In the genomic region with DNA sequence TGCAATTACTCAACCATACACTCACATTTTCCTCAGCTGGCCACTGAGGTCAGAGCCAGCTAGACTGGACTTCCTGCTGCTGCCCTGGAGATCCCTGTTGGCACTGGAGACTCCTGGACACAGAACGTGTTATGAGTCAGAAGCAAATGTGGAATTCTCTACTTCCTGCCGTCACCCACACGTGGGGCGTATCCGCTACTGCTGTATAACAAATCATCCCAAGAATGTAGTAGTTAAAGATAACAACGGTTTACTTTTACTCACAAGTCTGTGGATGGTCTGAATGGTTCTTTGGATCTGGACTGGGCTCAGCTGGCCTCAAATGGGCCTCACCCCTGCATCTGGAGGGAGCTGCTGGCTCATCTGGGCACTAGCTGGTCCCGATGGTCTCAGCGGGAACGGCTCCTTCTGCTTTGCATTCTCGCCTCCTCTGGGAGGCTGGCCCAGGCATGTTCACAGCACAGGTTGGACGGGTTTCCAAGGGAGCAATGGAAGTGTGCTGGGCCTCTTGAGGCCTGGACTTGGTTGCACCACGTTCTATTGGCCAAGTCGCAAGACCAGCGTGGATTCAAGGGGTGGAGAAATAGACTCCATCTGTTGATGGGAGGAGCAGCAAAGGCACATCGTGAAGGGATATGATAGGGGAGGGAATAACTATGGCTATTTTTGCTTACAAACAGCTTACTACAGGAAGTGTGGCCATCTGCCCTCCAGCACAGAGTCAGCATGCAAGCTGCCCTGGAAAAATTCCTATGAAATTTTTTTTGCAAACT, we compare ENCODE assay signal across 8 cellular contexts.
DNase-seq lines count a peak whose midpoint lies in the region; ATAC-seq and TF ChIP-seq lines count a peak whose summit lies in the region.

No MANE protein-coding gene starts in this region.

- ATAC-seq in GM23338, result no peak
- no peak for ATAC-seq in GM18858 (IDR thresholded peaks at IDR 0.05; ENCODE audit: unreplicated experiment)

- DNase-seq in GM23338 (ENCODE audit: low spot score), result no peak
- peak; percentile 88 for DNase-seq in astrocyte of the cerebellum (ENCODE audit: low read depth)
- peak; percentile 96 for DNase-seq in hepatic stellate cell (ENCODE audit: low spot score)
- no peak for DNase-seq in NCI-H748 treated with DMSO at 0.1 percent for 48 hours (lab: John Stamatoyannopoulos, UW)
- no peak for DNase-seq in T-helper 2 cell treated with Interferon-gamma antibody and Interleukin-4, amounts not matched to agents 5 μg/mL and 100 μg/mL, for 36 hours (ENCODE audit: low spot score)
- no peak for DNase-seq in HUDEP-2 (lab: John Stamatoyannopoulos, UW; ENCODE audit: unreplicated experiment in 76 of 76)

- no peak overlapping the region for H3K9ac ChIP-seq in subcutaneous abdominal adipose tissue (ENCODE audit: low read length in 5 of 5)

- no peak overlapping the region for H3K4me3 ChIP-seq in GM23338
- no peak overlapping the region for H3K4me3 ChIP-seq in astrocyte of the cerebellum (ENCODE audit: low read depth, low read length)
- peak overlapping the region in 2 of 5 donors; percentile 15 to 32 for H3K4me3 ChIP-seq in subcutaneous abdominal adipose tissue (ENCODE audit: low read depth in 1 of 5, low read length in 5 of 5)

- H3K36me3 ChIP-seq in GM23338 (ENCODE audit: insufficient read depth), result no peaks in the 10 kb centered on the region
- no peaks in the 10 kb centered on the region for H3K36me3 ChIP-seq in subcutaneous abdominal adipose tissue (ENCODE audit: control insufficient read depth in 5 of 5, insufficient read depth in 5 of 5, low read length in 5 of 5)

- H3K4me1 ChIP-seq in GM23338 (ENCODE audit: insufficient read depth) (peaks cover 14% of the 10 kb centered on the region), subcutaneous abdominal adipose tissue (ENCODE audit: control insufficient read depth in 5 of 5, insufficient read depth in 5 of 5, low read length in 5 of 5) (peaks cover 10 to 43% (median 26%) of the 10 kb centered on the region in 5 donors)

- H4K20me1 ChIP-seq in GM23338 (replicated peaks; ENCODE audit: insufficient read depth), result no peaks in the 10 kb centered on the region

- H3F3A ChIP-seq in GM23338 (replicated peaks; ENCODE audit: low read depth), result no peaks in the 10 kb centered on the region

- H3K4me3 Mint-ChIP-seq in GM23338, result no peak overlapping the region
- H3K4me3 Mint-ChIP-seq in T-helper 2 cell treated with Interferon-gamma antibody and Interleukin-4, amounts not matched to agents 5 μg/mL and 100 μg/mL, for 36 hours, result no peak overlapping the region

- H3K27me3 ChIP-seq in GM23338 (ENCODE audit: insufficient read depth) (no peaks in the 10 kb centered on the region), subcutaneous abdominal adipose tissue (ENCODE audit: control insufficient read depth in 5 of 5, insufficient read depth in 4 of 5, low read length in 5 of 5) (no peaks in the 10 kb centered on the region)

- peak overlapping the region; percentile 85; the same call in 1 of the 2 replicates for H3K27ac Mint-ChIP-seq in GM23338
- H3K27ac Mint-ChIP-seq in T-helper 2 cell treated with Interferon-gamma antibody and Interleukin-4, amounts not matched to agents 5 μg/mL and 100 μg/mL, for 36 hours, result no peak overlapping the region

- no peaks in the 10 kb centered on the region for H3K36me3 Mint-ChIP-seq in GM23338 (ENCODE audit: low read depth)
- H3K36me3 Mint-ChIP-seq in T-helper 2 cell treated with Interferon-gamma antibody and Interleukin-4, amounts not matched to agents 5 μg/mL and 100 μg/mL, for 36 hours (ENCODE audit: low read depth), result no peaks in the 10 kb centered on the region

- no peaks in the 10 kb centered on the region for H3K79me2 ChIP-seq in GM23338 (replicated peaks; ENCODE audit: insufficient read depth)

- H3K9me3 Mint-ChIP-seq in GM23338, result peaks cover 4% of the 10 kb centered on the region; the same call in 1 of the 3 replicates
- H3K9me3 Mint-ChIP-seq in T-helper 2 cell treated with Interferon-gamma antibody and Interleukin-4, amounts not matched to agents 5 μg/mL and 100 μg/mL, for 36 hours, result no peaks in the 10 kb centered on the region

- no peaks in the 10 kb centered on the region for H3K9me2 ChIP-seq in GM23338 (ENCODE audit: insufficient read depth)

- in situ Hi-C loops in astrocyte of the cerebellum (cut with HindIII; ENCODE audit: low sequenced_read_pairs), result no loop called here

- H3K9me3 ChIP-seq in subcutaneous abdominal adipose tissue (ENCODE audit: control insufficient read depth in 5 of 5, low read length in 5 of 5), result peaks cover 0 to 8% (median 6%) of the 10 kb centered on the region in 5 donors

- H3K27me3 Mint-ChIP-seq in GM23338 (ENCODE audit: insufficient read depth, low read depth, poor library complexity), result peaks cover 5% of the 10 kb centered on the region
- peaks cover 3% of the 10 kb centered on the region for H3K27me3 Mint-ChIP-seq in T-helper 2 cell treated with Interferon-gamma antibody and Interleukin-4, amounts not matched to agents 5 μg/mL and 100 μg/mL, for 36 hours (ENCODE audit: low read depth)

- TF ChIP-seq CTCF in GM23338 (conservative IDR thresholded peaks at IDR 0.05; ENCODE audit: low read depth in 2 of 2) (no peak), astrocyte of the cerebellum (IDR thresholded peaks at IDR 0.05; ENCODE audit: low read depth, low read length, missing control alignments) (no peak)

- peaks cover 16% of the 10 kb centered on the region for H3K4me1 Mint-ChIP-seq in GM23338
- H3K4me1 Mint-ChIP-seq in T-helper 2 cell treated with Interferon-gamma antibody and Interleukin-4, amounts not matched to agents 5 μg/mL and 100 μg/mL, for 36 hours (ENCODE audit: low read depth), result peaks cover 32% of the 10 kb centered on the region

- H3K4me2 ChIP-seq in GM23338, result no peak overlapping the region

- 0 out of 2 replicates have a peak overlapping the region, but pooled peaks have one; percentile 59 for H2AFZ ChIP-seq in GM23338

- H3K27ac ChIP-seq in GM23338 (ENCODE audit: low read depth) (no peak overlapping the region), subcutaneous abdominal adipose tissue (ENCODE audit: low read depth, low read length) (peak overlapping the region; percentile 83)

TF ChIP-seq in GM23338, 12 proteins besides CTCF, POLR2A, EP300 and RAD21 (continues in another document):
- TF ChIP-seq, protein P1, sequence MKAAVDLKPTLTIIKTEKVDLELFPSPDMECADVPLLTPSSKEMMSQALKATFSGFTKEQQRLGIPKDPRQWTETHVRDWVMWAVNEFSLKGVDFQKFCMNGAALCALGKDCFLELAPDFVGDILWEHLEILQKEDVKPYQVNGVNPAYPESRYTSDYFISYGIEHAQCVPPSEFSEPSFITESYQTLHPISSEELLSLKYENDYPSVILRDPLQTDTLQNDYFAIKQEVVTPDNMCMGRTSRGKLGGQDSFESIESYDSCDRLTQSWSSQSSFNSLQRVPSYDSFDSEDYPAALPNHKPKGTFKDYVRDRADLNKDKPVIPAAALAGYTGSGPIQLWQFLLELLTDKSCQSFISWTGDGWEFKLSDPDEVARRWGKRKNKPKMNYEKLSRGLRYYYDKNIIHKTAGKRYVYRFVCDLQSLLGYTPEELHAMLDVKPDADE (IDR thresholded peaks at IDR 0.05), result no peak
- TF ChIP-seq STAT1 (IDR thresholded peaks at IDR 0.05; ENCODE audit: unreplicated experiment), result no peak
- TF ChIP-seq ZNF331 (CRISPR knock-in tag; IDR thresholded peaks at IDR 0.05; ENCODE audit: low read depth), result no peak
- TF ChIP-seq CREB1 (CRISPR knock-in tag; IDR thresholded peaks at IDR 0.05; ENCODE audit: low read depth), result no peak
- TF ChIP-seq POLR2AphosphoS5 (IDR thresholded peaks at IDR 0.05; ENCODE audit: low read depth), result no peak
- no peak for TF ChIP-seq ZNF114 (CRISPR knock-in tag; IDR thresholded peaks at IDR 0.05)
- no peak for TF ChIP-seq NANOG (IDR thresholded peaks at IDR 0.05; ENCODE audit: borderline replicate concordance)
- no peak for TF ChIP-seq EZH2 (IDR thresholded peaks at IDR 0.05; ENCODE audit: low read depth, unreplicated experiment)
- TF ChIP-seq EZH2phosphoT487 (IDR thresholded peaks at IDR 0.05; ENCODE audit: unreplicated experiment), result no peak
- TF ChIP-seq JUNB (IDR thresholded peaks at IDR 0.05; ENCODE audit: unreplicated experiment), result no peak
- TF ChIP-seq, protein P2, sequence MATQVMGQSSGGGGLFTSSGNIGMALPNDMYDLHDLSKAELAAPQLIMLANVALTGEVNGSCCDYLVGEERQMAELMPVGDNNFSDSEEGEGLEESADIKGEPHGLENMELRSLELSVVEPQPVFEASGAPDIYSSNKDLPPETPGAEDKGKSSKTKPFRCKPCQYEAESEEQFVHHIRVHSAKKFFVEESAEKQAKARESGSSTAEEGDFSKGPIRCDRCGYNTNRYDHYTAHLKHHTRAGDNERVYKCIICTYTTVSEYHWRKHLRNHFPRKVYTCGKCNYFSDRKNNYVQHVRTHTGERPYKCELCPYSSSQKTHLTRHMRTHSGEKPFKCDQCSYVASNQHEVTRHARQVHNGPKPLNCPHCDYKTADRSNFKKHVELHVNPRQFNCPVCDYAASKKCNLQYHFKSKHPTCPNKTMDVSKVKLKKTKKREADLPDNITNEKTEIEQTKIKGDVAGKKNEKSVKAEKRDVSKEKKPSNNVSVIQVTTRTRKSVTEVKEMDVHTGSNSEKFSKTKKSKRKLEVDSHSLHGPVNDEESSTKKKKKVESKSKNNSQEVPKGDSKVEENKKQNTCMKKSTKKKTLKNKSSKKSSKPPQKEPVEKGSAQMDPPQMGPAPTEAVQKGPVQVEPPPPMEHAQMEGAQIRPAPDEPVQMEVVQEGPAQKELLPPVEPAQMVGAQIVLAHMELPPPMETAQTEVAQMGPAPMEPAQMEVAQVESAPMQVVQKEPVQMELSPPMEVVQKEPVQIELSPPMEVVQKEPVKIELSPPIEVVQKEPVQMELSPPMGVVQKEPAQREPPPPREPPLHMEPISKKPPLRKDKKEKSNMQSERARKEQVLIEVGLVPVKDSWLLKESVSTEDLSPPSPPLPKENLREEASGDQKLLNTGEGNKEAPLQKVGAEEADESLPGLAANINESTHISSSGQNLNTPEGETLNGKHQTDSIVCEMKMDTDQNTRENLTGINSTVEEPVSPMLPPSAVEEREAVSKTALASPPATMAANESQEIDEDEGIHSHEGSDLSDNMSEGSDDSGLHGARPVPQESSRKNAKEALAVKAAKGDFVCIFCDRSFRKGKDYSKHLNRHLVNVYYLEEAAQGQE (IDR thresholded peaks at IDR 0.05; ENCODE audit: unreplicated experiment), result no peak

Comparison
In these comparisons a context has a peak if more than half of its experiments do, and no peak if none do; other contexts are left out.
1. DNase-seq: peak in astrocyte of the cerebellum (single experiment) and hepatic stellate cell (single experiment); none in GM23338 (single experiment), NCI-H748 treated with DMSO at 0.1 percent for 48 hours (single experiment), T-helper 2 cell treated with Interferon-gamma antibody and Interleukin-4, amounts not matched to agents 5 μg/mL and 100 μg/mL, for 36 hours (single experiment) and HUDEP-2 (0 of 76).